Comparison of ENCODE assay signal across 8 cellular contexts in the genomic region with DNA sequence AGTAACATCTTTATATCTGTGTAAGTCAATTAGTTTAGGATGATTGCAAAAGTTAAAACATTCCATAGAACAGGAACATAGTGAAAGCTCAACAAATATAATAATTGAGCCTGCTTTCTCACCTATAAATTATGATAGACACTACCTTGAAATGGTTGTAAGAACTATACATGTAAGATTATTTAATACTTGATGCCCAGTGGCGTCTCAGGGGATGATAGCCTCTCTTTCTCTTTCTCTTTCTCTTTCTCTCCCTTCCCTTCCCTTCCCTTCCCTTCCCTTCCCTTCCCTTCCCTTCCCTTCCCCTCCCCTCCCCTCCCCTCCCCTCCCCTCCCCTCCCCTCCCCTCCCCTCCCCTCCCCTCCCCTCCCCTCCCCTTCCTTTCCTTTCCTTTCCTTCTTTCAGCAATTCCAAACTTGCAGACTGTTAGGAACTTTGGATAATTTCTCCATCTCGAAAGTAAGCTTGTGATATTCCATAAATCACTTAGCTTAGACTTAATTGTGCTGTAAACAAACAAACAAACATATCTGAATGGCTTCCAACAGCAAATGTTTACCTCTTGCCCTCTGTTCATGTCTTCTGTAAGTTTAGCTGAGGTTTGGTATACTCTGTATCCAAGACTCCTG.
"Had no signal": no experiment of that assay in that cellular context is flagged by ENCODE, and none has a peak within 500 bp of the region (broad histone marks: within the 10 kb centered on the region; RNA-seq: fewer than 3 reads in every experiment).

No MANE protein-coding gene starts in this region.

- ATAC-seq: GM12878 had no signal

- H3K4me3 ChIP-seq: GM12878 had no signal

- DNase-seq: GDM1, GF-D8 had no signal

- FAIRE-seq: G401.6, GM12878, GM12891, GM12892, GM18507, GM19239 had no signal
